6 cellular contexts compared by ENCODE assay signal in the genomic region with DNA sequence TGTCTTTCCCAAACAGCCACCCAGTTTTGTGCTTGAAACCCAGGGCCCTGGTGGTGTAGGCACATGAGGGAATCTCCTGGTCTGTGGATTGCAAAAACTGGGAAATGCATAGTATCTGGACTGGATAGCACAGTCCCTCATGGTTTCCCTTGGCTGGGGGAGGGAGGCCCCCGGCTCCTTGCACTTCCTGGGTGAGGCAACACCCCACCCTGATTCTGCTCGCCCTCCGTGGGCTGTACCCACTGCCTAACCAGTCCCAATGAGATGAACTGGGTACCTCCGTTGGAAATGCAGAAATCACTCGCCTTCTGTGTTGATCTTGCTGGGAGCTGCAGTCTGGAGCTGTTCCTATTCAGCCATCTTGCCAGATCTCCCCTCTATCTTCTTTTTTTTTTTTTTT. TPM values are rescaled to one million over a fixed set of nuclear protein-coding genes. Genes with fewer than 3 reads are reported as not detected.
A peak's percentile ranks its signal among the peaks of the same experiment; 100 is the strongest.
DNase-seq lines count a peak whose midpoint lies in the region; ATAC-seq lines count a peak whose summit lies in the region.
"Not testable (repeated sequence)": the region's sequence is repeated elsewhere in the genome, so short reads cannot be mapped to it uniquely, and the experiment has no call there.
"Had no signal": no experiment of that assay in that cellular context is flagged by ENCODE, and none has a peak within 500 bp of the region (broad histone marks: within the 10 kb centered on the region; RNA-seq: fewer than 3 reads in every experiment).

No MANE protein-coding gene starts in this region.

- H3K18ac ChIP-seq in neuronal stem cell (ENCODE audit: low read length) = not testable (repeated sequence)

- H3K27me3 ChIP-seq in neuronal stem cell (ENCODE audit: control insufficient read depth in 3 of 3, insufficient read depth in 3 of 3, low read depth in 1 of 3, low read length in 3 of 3) = not testable (repeated sequence)

- not testable (repeated sequence) for H2AK5ac ChIP-seq in neuronal stem cell (ENCODE audit: low read depth, low read length)

- not testable (repeated sequence) for H2BK120ac ChIP-seq in neuronal stem cell (ENCODE audit: low read depth, low read length)

- H3K9ac ChIP-seq in neuronal stem cell (ENCODE audit: low read depth, low read length, poor library complexity) = not testable (repeated sequence)

- not testable (repeated sequence) for H3K4me3 ChIP-seq in neuronal stem cell (ENCODE audit: low read length in 2 of 2)

- H4K91ac ChIP-seq in neuronal stem cell (ENCODE audit: low read depth, low read length, poor library complexity) = not testable (repeated sequence)

- not testable (repeated sequence) for ATAC-seq in activated T-cell treated with anti-CD3 and anti-CD28 coated beads, Interleukin-2, amount 50 U/mL, for 72 hours (replicated peaks in 1 of 2); central memory CD8-positive, alpha-beta T cell (replicated peaks; ENCODE audit: extremely low read depth, poor library complexity, severe bottlenecking)

- not testable (repeated sequence) for H3K4ac ChIP-seq in neuronal stem cell (ENCODE audit: low read length)

- H3K14ac ChIP-seq in neuronal stem cell (ENCODE audit: low read length) = not testable (repeated sequence)

- peak overlapping the region; percentile 56 for H2AFZ ChIP-seq in neuronal stem cell (ENCODE audit: low read length)

- peaks cover 24% of the 10 kb centered on the region for H3K4me1 Mint-ChIP-seq in activated T-cell treated with anti-CD3 and anti-CD28 coated beads, Interleukin-2, amount 50 U/mL, for 72 hours (ENCODE audit: low read depth)
- peaks cover 23% of the 10 kb centered on the region for H3K4me1 Mint-ChIP-seq in activated naive CD4-positive, alpha-beta T cell treated with anti-CD3 and anti-CD28 coated beads, Interleukin-2, amount 10 ng/mL, durations not matched to agents 7 days and 5 days
- not testable (repeated sequence) for H3K4me1 Mint-ChIP-seq in central memory CD8-positive, alpha-beta T cell

- H2BK12ac ChIP-seq in neuronal stem cell (ENCODE audit: low read length) = not testable (repeated sequence)

- H3K4me1 ChIP-seq in neuronal stem cell (ENCODE audit: control insufficient read depth in 2 of 2, insufficient read depth in 1 of 2, low read depth in 1 of 2, low read length in 2 of 2) = not testable (repeated sequence)

- DNase-seq in activated T-cell treated with anti-CD3 and anti-CD28 coated beads, Interleukin-2, amount 50 U/mL, for 72 hours; activated naive CD4-positive, alpha-beta T cell treated with anti-CD3 and anti-CD28 coated beads, Interleukin-2, amount 10 ng/mL, durations not matched to agents 7 days and 5 days; central memory CD8-positive, alpha-beta T cell (ENCODE audit: low spot score in 2 of 2); neuronal stem cell (ENCODE audit: low spot score): not testable (repeated sequence)
- peak; percentile 55 for DNase-seq in mesenteric fat pad (ENCODE audit: low spot score)

- not testable (repeated sequence) for H3K9me3 Mint-ChIP-seq in activated T-cell treated with anti-CD3 and anti-CD28 coated beads, Interleukin-2, amount 50 U/mL, for 72 hours; activated naive CD4-positive, alpha-beta T cell treated with anti-CD3 and anti-CD28 coated beads, Interleukin-2, amount 10 ng/mL, durations not matched to agents 7 days and 5 days; central memory CD8-positive, alpha-beta T cell

- H3K27me3 Mint-ChIP-seq in activated T-cell treated with anti-CD3 and anti-CD28 coated beads, Interleukin-2, amount 50 U/mL, for 72 hours (ENCODE audit: low read depth); activated naive CD4-positive, alpha-beta T cell treated with anti-CD3 and anti-CD28 coated beads, Interleukin-2, amount 10 ng/mL, durations not matched to agents 7 days and 5 days; central memory CD8-positive, alpha-beta T cell: not testable (repeated sequence)

- H3K9me3 ChIP-seq in neuronal stem cell (replicated peaks in 1 of 2; ENCODE audit: control insufficient read depth in 2 of 2, insufficient read depth in 1 of 2, low read depth in 1 of 2, low read length in 2 of 2) = not testable (repeated sequence)

- H4K8ac ChIP-seq in neuronal stem cell (ENCODE audit: low read depth, low read length) = not testable (repeated sequence)

- not testable (repeated sequence) for H3K36me3 ChIP-seq in neuronal stem cell (replicated peaks in 1 of 2; ENCODE audit: control insufficient read depth in 2 of 2, insufficient read depth in 2 of 2, low read length in 2 of 2)

- no CpG with 5 or more reads among the region's 5 CpGs for WGBS in neuronal stem cell (ENCODE audit: extremely low coverage in 2 of 2, insufficient read length in 2 of 2, insufficient replicate concordance in 1 of 2), 2 donors

- H3K23ac ChIP-seq in neuronal stem cell (ENCODE audit: low read depth, low read length, poor library complexity) = not testable (repeated sequence)

- H3K4me2 ChIP-seq in neuronal stem cell (ENCODE audit: insufficient read depth, low read length, poor library complexity, severe bottlenecking) = not testable (repeated sequence)

- not testable (repeated sequence) for H3K79me1 ChIP-seq in neuronal stem cell (ENCODE audit: low read depth, low read length)

- not testable (repeated sequence) for H3K27ac ChIP-seq in neuronal stem cell (replicated peaks; ENCODE audit: low read length)

- not testable (repeated sequence) for H2BK5ac ChIP-seq in neuronal stem cell (ENCODE audit: low read length)

- H2BK15ac ChIP-seq in neuronal stem cell (ENCODE audit: low read length) = not testable (repeated sequence)

- CTCF ChIA-PET in activated naive CD4-positive, alpha-beta T cell treated with anti-CD3 and anti-CD28 coated beads, Interleukin-2, amount 10 ng/mL, durations not matched to agents 7 days and 5 days (lab: Charles Lee) = interaction anchor here (1.2 kb wide), 1 partner anchor 14 kb away, joined by 3 read pairs; no protein-coding TSS in a partner anchor

- H3K36me3 Mint-ChIP-seq in activated T-cell treated with anti-CD3 and anti-CD28 coated beads, Interleukin-2, amount 50 U/mL, for 72 hours (ENCODE audit: insufficient read depth in 2 of 2) = not testable (repeated sequence)
- H3K36me3 Mint-ChIP-seq in activated naive CD4-positive, alpha-beta T cell treated with anti-CD3 and anti-CD28 coated beads, Interleukin-2, amount 10 ng/mL, durations not matched to agents 7 days and 5 days = peaks cover 10% of the 10 kb centered on the region
- H3K36me3 Mint-ChIP-seq in central memory CD8-positive, alpha-beta T cell (ENCODE audit: insufficient read depth) = peaks cover 23% of the 10 kb centered on the region

- not testable (repeated sequence) for H3K4me3 Mint-ChIP-seq in activated T-cell treated with anti-CD3 and anti-CD28 coated beads, Interleukin-2, amount 50 U/mL, for 72 hours; activated naive CD4-positive, alpha-beta T cell treated with anti-CD3 and anti-CD28 coated beads, Interleukin-2, amount 10 ng/mL, durations not matched to agents 7 days and 5 days; central memory CD8-positive, alpha-beta T cell

- peak overlapping the region; percentile 53 for H3K27ac Mint-ChIP-seq in activated T-cell treated with anti-CD3 and anti-CD28 coated beads, Interleukin-2, amount 50 U/mL, for 72 hours
- H3K27ac Mint-ChIP-seq in activated naive CD4-positive, alpha-beta T cell treated with anti-CD3 and anti-CD28 coated beads, Interleukin-2, amount 10 ng/mL, durations not matched to agents 7 days and 5 days = peak overlapping the region; percentile 9
- H3K27ac Mint-ChIP-seq in central memory CD8-positive, alpha-beta T cell (ENCODE audit: low read depth) = peak overlapping the region; percentile 32

RNA-seq across cellular contexts. Expression of a gene that starts 19.0 kb away (rescaled TPM):
- total RNA-seq in activated T-cell treated with anti-CD3 and anti-CD28 coated beads, Interleukin-2, amount 50 U/mL, for 72 hours = 10 to 100 TPM; 32.7 to 44.5 TPM
- 82.3 TPM for total RNA-seq in mesenteric fat pad
- 0.06 TPM for polyA plus RNA-seq in neuronal stem cell (2013, experiment 1 of 2)
- polyA plus RNA-seq in neuronal stem cell (2013, experiment 2 of 2) = 0.03 TPM
- total RNA-seq: G401 had no signal

RNA-seq across cellular contexts. Expression of a gene that starts 32.6 kb away (rescaled TPM):
- 10 to 100 TPM; 64.5 to 69.5 TPM for total RNA-seq in activated T-cell treated with anti-CD3 and anti-CD28 coated beads, Interleukin-2, amount 50 U/mL, for 72 hours
- total RNA-seq in mesenteric fat pad = 168 TPM
- 4.3 TPM for polyA plus RNA-seq in neuronal stem cell (2013, experiment 1 of 2)
- polyA plus RNA-seq in neuronal stem cell (2013, experiment 2 of 2) = 4.7 TPM
